ENCODE assay signal across 8 cellular contexts in genomic region chr10:16116404-16117304, GRCh38.
DNase-seq lines count a peak whose midpoint lies in the region; ATAC-seq and TF ChIP-seq lines count a peak whose summit lies in the region.

No MANE protein-coding gene starts in this region.

- TF ChIP-seq CTCF in right atrium auricular region (IDR thresholded peaks at IDR 0.05) = peak in 1 of 2 donors; percentile 65
- TF ChIP-seq CTCF in WTC11 (IDR thresholded peaks at IDR 0.05) = peak; percentile 57
- TF ChIP-seq CTCF in lower lobe of right lung (IDR thresholded peaks at IDR 0.05) = peak; percentile 25

- DNase-seq in Right ventricle myocardium superior (no peak), right atrium auricular region (ENCODE audit: low spot score) (no peak), WTC11 (ENCODE audit: low spot score) (peak; percentile 14), lower lobe of right lung (no peak), DMS153 treated with DMSO at 0.1 percent for 48 hours (lab: John Stamatoyannopoulos, UW; ENCODE audit: unreplicated experiment) (no peak)
- no peak for DNase-seq in stimulated activated CD4-positive, alpha-beta T cell treated with anti-CD3 and anti-CD28 coated beads, Interleukin-4, amount 100 ng/mL, for 24 hours
- no peak for DNase-seq in activated naive CD4-positive, alpha-beta T cell treated with anti-CD3 and anti-CD28 coated beads, Interleukin-2, amount 10 ng/mL, durations not matched to agents 7 days and 5 days

- H3K36me3 ChIP-seq in right atrium auricular region = no peaks in the 10 kb centered on the region
- no peaks in the 10 kb centered on the region for H3K36me3 ChIP-seq in lower lobe of right lung

- peaks cover 2% of the 10 kb centered on the region; the same call in 1 of the 2 replicates for H3K27me3 Mint-ChIP-seq in WTC11 (ENCODE audit: low read depth)
- H3K27me3 Mint-ChIP-seq in activated naive CD4-positive, alpha-beta T cell treated with anti-CD3 and anti-CD28 coated beads, Interleukin-2, amount 10 ng/mL, durations not matched to agents 7 days and 5 days = no peaks in the 10 kb centered on the region

- no peaks in the 10 kb centered on the region for H3K36me3 Mint-ChIP-seq in WTC11
- H3K36me3 Mint-ChIP-seq in activated naive CD4-positive, alpha-beta T cell treated with anti-CD3 and anti-CD28 coated beads, Interleukin-2, amount 10 ng/mL, durations not matched to agents 7 days and 5 days = no peaks in the 10 kb centered on the region

- no peak overlapping the region for H3K27ac ChIP-seq in right atrium auricular region
- no peak overlapping the region for H3K27ac ChIP-seq in lower lobe of right lung

- H3K9me3 Mint-ChIP-seq in WTC11 = peaks cover 10% of the 10 kb centered on the region
- no peaks in the 10 kb centered on the region for H3K9me3 Mint-ChIP-seq in activated naive CD4-positive, alpha-beta T cell treated with anti-CD3 and anti-CD28 coated beads, Interleukin-2, amount 10 ng/mL, durations not matched to agents 7 days and 5 days

- no peaks in the 10 kb centered on the region for H3K4me1 ChIP-seq in right atrium auricular region
- no peaks in the 10 kb centered on the region for H3K4me1 ChIP-seq in lower lobe of right lung

- peaks cover 14% of the 10 kb centered on the region for H3K4me1 Mint-ChIP-seq in WTC11
- H3K4me1 Mint-ChIP-seq in activated naive CD4-positive, alpha-beta T cell treated with anti-CD3 and anti-CD28 coated beads, Interleukin-2, amount 10 ng/mL, durations not matched to agents 7 days and 5 days = no peaks in the 10 kb centered on the region

- H3K27ac Mint-ChIP-seq in WTC11 = no peak overlapping the region
- no peak overlapping the region for H3K27ac Mint-ChIP-seq in activated naive CD4-positive, alpha-beta T cell treated with anti-CD3 and anti-CD28 coated beads, Interleukin-2, amount 10 ng/mL, durations not matched to agents 7 days and 5 days

- H3K27me3 ChIP-seq in right atrium auricular region = no peaks in the 10 kb centered on the region
- H3K27me3 ChIP-seq in lower lobe of right lung (ENCODE audit: low read depth) = no peaks in the 10 kb centered on the region

- intact Hi-C loops in Right ventricle myocardium superior (cut with DNase I) (no loop called here), lower lobe of right lung (cut with DNase I) (no loop called here)

- H3K4me3 Mint-ChIP-seq in WTC11 = no peak overlapping the region
- H3K4me3 Mint-ChIP-seq in activated naive CD4-positive, alpha-beta T cell treated with anti-CD3 and anti-CD28 coated beads, Interleukin-2, amount 10 ng/mL, durations not matched to agents 7 days and 5 days = no peak overlapping the region

- POLR2A ChIA-PET in WTC11 (lab: Charles Lee) = no interaction called here

- H3K4me3 ChIP-seq in right atrium auricular region (no peak overlapping the region), lower lobe of right lung (no peak overlapping the region)

- H3K9me3 ChIP-seq in right atrium auricular region (no peaks in the 10 kb centered on the region), lower lobe of right lung (no peaks in the 10 kb centered on the region)

- peak; percentile 45 for ATAC-seq in Right ventricle myocardium superior (ENCODE audit: poor library complexity)
- peak; percentile 73 for ATAC-seq in HG03521 (IDR thresholded peaks at IDR 0.05; ENCODE audit: unreplicated experiment)
- peak; percentile 56 for ATAC-seq in WTC11
- ATAC-seq in lower lobe of right lung = no peak

- CTCF ChIA-PET in WTC11 (lab: Charles Lee) = interaction anchor here (0.6 to 1.1 kb wide), 2 partner anchors 108 to 146 kb away, joined by 3 read pairs; no protein-coding TSS in a partner anchor
- CTCF ChIA-PET in activated naive CD4-positive, alpha-beta T cell treated with anti-CD3 and anti-CD28 coated beads, Interleukin-2, amount 10 ng/mL, durations not matched to agents 7 days and 5 days (lab: Charles Lee) = interaction anchor here (0.5 kb wide), 1 partner anchor 521 kb away, joined by 3 read pairs; no protein-coding TSS in a partner anchor

TF ChIP-seq in WTC11, 78 proteins besides CTCF, POLR2A, EP300 and RAD21:
- TF ChIP-seq ZNF317 (CRISPR knock-in tag; IDR thresholded peaks at IDR 0.05; ENCODE audit: borderline replicate concordance, low read depth) (no peak), NFE2L1 (CRISPR knock-in tag; IDR thresholded peaks at IDR 0.05) (no peak), PRDM15 (CRISPR knock-in tag; IDR thresholded peaks at IDR 0.05) (no peak), FOXJ3 (CRISPR knock-in tag; IDR thresholded peaks at IDR 0.05; ENCODE audit: borderline replicate concordance) (no peak), JAZF1 (CRISPR knock-in tag; IDR thresholded peaks at IDR 0.05) (no peak), ARID4B (CRISPR knock-in tag; IDR thresholded peaks at IDR 0.05; ENCODE audit: borderline replicate concordance) (no peak), GABPB1 (CRISPR knock-in tag; IDR thresholded peaks at IDR 0.05) (no peak), E2F1 (CRISPR knock-in tag; IDR thresholded peaks at IDR 0.05) (no peak), ZNF121 (CRISPR knock-in tag; IDR thresholded peaks at IDR 0.05) (no peak), TEAD1 (CRISPR knock-in tag; IDR thresholded peaks at IDR 0.05) (no peak), MYBL2 (CRISPR knock-in tag; IDR thresholded peaks at IDR 0.05) (no peak), NR3C1 (CRISPR knock-in tag; conservative IDR thresholded peaks at IDR 0.05; ENCODE audit: low read depth) (no peak), FOXP1 (CRISPR knock-in tag; IDR thresholded peaks at IDR 0.05; ENCODE audit: borderline replicate concordance) (no peak), CREM (CRISPR knock-in tag; IDR thresholded peaks at IDR 0.05) (no peak)

Comparison
In these comparisons a context has a peak if more than half of its experiments do, and no peak if none do; other contexts are left out.
1. ATAC-seq: peak in Right ventricle myocardium superior (single experiment), HG03521 (single experiment) and WTC11 (single experiment); none in lower lobe of right lung (0 of 2).